8 cellular contexts compared by ENCODE assay signal in genomic region chr14:49687942-49688700, GRCh38. TPM values are rescaled to one million over a fixed set of nuclear protein-coding genes. Genes with fewer than 3 reads are reported as not detected.
DNase-seq lines count a peak whose midpoint lies in the region; ATAC-seq and TF ChIP-seq lines count a peak whose summit lies in the region.

Gene POLE2, minus strand, starts transcription at chr14:49688214. Its CDS starts 11 bp downstream, at chr14:49688203.

- no peaks in the 10 kb centered on the region for H3K36me3 ChIP-seq in CD8-positive, alpha-beta T cell (ENCODE audit: insufficient read depth, low read length)

- in situ Hi-C loops in endometrial microvascular endothelial cells (cut with HindIII; ENCODE audit: inconsistent ontology term, low pct_unique_long_range_greater_than_20kb, low sequenced_read_pairs): no loop called here

- peaks cover 12% of the 10 kb centered on the region for H3K4me1 ChIP-seq in CD8-positive, alpha-beta T cell (ENCODE audit: insufficient read depth, low read length)

- H3K27me3 ChIP-seq in CD8-positive, alpha-beta T cell (ENCODE audit: insufficient read depth, low read length): no peaks in the 10 kb centered on the region

- peak; percentile 77 for ATAC-seq in CD8-positive, alpha-beta T cell
- peak; percentile 90 for ATAC-seq in GM19397 (IDR thresholded peaks at IDR 0.05; ENCODE audit: unreplicated experiment)
- peak; percentile 71 for ATAC-seq in HG03565 (IDR thresholded peaks at IDR 0.05; ENCODE audit: unreplicated experiment)
- peak; percentile 88 for ATAC-seq in activated CD8-positive, alpha-beta memory T cell treated with anti-CD3 and anti-CD28 coated beads, Interleukin-2, amount 10 ng/mL, durations not matched to agents 7 days and 5 days

- H3K4me3 Mint-ChIP-seq in CD8-positive, alpha-beta T cell: peak within 1 kb of the TSS; percentile 84
- peak within 1 kb of the TSS; percentile 87 for H3K4me3 Mint-ChIP-seq in activated CD8-positive, alpha-beta memory T cell treated with anti-CD3 and anti-CD28 coated beads, Interleukin-2, amount 10 ng/mL, durations not matched to agents 7 days and 5 days
- peak within 1 kb of the TSS; percentile 81 for H3K4me3 Mint-ChIP-seq in mesothelial cell of epicardium

- intact Hi-C loops in CD8-positive, alpha-beta T cell (cut with DNase I, micrococcal nuclease): loop anchor here (1.0 to 5.0 kb wide), 5 partner anchors 54 to 164 kb away; partner anchors contain the start of genes KLHDC2 (in 2 of the 2) and NEMF (in 1 of the 2)

- TF ChIP-seq CTCF in CD8-positive, alpha-beta T cell (IDR thresholded peaks at IDR 0.05): no peak
- TF ChIP-seq CTCF in mesothelial cell of epicardium (IDR thresholded peaks at IDR 0.05; ENCODE audit: unreplicated experiment): no peak

- H3K36me3 Mint-ChIP-seq in CD8-positive, alpha-beta T cell: peaks cover 3% of the 10 kb centered on the region
- H3K36me3 Mint-ChIP-seq in activated CD8-positive, alpha-beta memory T cell treated with anti-CD3 and anti-CD28 coated beads, Interleukin-2, amount 10 ng/mL, durations not matched to agents 7 days and 5 days: peaks cover 18% of the 10 kb centered on the region
- H3K36me3 Mint-ChIP-seq in mesothelial cell of epicardium: no peaks in the 10 kb centered on the region

- peak; percentile 42 to 83 (median 66) for DNase-seq in CD8-positive, alpha-beta T cell
- DNase-seq in NOMO-1 (lab: John Stamatoyannopoulos, UW; ENCODE audit: unreplicated experiment in 2 of 2): peak; percentile 49 to 75
- DNase-seq in activated CD8-positive, alpha-beta memory T cell treated with anti-CD3 and anti-CD28 coated beads, Interleukin-2, amount 10 ng/mL, durations not matched to agents 7 days and 5 days: peak; percentile 86
- peak; percentile 47 to 83 for DNase-seq in mesothelial cell of epicardium (ENCODE audit: low spot score in 2 of 2, unreplicated experiment in 2 of 2)
- peak; percentile 44 to 58 for DNase-seq in stimulated activated CD8-positive, alpha-beta memory T cell treated with anti-CD3 and anti-CD28 coated beads, Interleukin-15, amount 100 ng/mL, for 4 hours (ENCODE audit: low read depth in 2 of 2)

- no peaks in the 10 kb centered on the region for H3K9me3 ChIP-seq in CD8-positive, alpha-beta T cell (ENCODE audit: low read length)

- CTCF ChIA-PET in CD8-positive, alpha-beta T cell (lab: Charles Lee): interaction anchor here (1.2 to 1.8 kb wide), 4 partner anchors 54 to 101 kb away, joined by 3 to 6 read pairs (median 3); partner anchors contain the start of gene DNAAF2
- CTCF ChIA-PET in activated CD8-positive, alpha-beta memory T cell treated with anti-CD3 and anti-CD28 coated beads, Interleukin-2, amount 10 ng/mL, durations not matched to agents 7 days and 5 days (lab: Charles Lee): interaction anchor here (0.6 to 4.4 kb wide), 7 partner anchors 11 to 164 kb away, joined by 3 to 35 read pairs (median 3); partner anchors contain the start of genes DNAAF2, KLHDC2 and NEMF

- peaks cover 17% of the 10 kb centered on the region for H3K4me1 Mint-ChIP-seq in CD8-positive, alpha-beta T cell (ENCODE audit: low read depth)
- H3K4me1 Mint-ChIP-seq in activated CD8-positive, alpha-beta memory T cell treated with anti-CD3 and anti-CD28 coated beads, Interleukin-2, amount 10 ng/mL, durations not matched to agents 7 days and 5 days: peaks cover 42% of the 10 kb centered on the region
- peaks cover 23% of the 10 kb centered on the region for H3K4me1 Mint-ChIP-seq in mesothelial cell of epicardium

- POLR2A ChIA-PET in CD8-positive, alpha-beta T cell (lab: Charles Lee): interaction anchor here (0.5 to 1.7 kb wide), 6 partner anchors 54 to 639 kb away, joined by 3 to 18 read pairs (median 4); partner anchors contain the start of genes DNAAF2, KLHDC2, LRR1 and MGAT2

- peak within 1 kb of the TSS; percentile 57 for H3K4me3 ChIP-seq in CD8-positive, alpha-beta T cell (ENCODE audit: low read depth, low read length)

- H3K27ac ChIP-seq in CD8-positive, alpha-beta T cell (ENCODE audit: low read depth, low read length): peak within 1 kb of the TSS; percentile 30

- H3K9me3 Mint-ChIP-seq in CD8-positive, alpha-beta T cell: no peaks in the 10 kb centered on the region
- H3K9me3 Mint-ChIP-seq in activated CD8-positive, alpha-beta memory T cell treated with anti-CD3 and anti-CD28 coated beads, Interleukin-2, amount 10 ng/mL, durations not matched to agents 7 days and 5 days (ENCODE audit: low read depth): no peaks in the 10 kb centered on the region
- H3K9me3 Mint-ChIP-seq in mesothelial cell of epicardium: no peaks in the 10 kb centered on the region

- no peaks in the 10 kb centered on the region for H3K27me3 Mint-ChIP-seq in CD8-positive, alpha-beta T cell (ENCODE audit: low read depth)
- H3K27me3 Mint-ChIP-seq in activated CD8-positive, alpha-beta memory T cell treated with anti-CD3 and anti-CD28 coated beads, Interleukin-2, amount 10 ng/mL, durations not matched to agents 7 days and 5 days: no peaks in the 10 kb centered on the region
- no peaks in the 10 kb centered on the region for H3K27me3 Mint-ChIP-seq in mesothelial cell of epicardium (ENCODE audit: low read depth)

- H3K27ac Mint-ChIP-seq in CD8-positive, alpha-beta T cell: peak within 1 kb of the TSS; percentile 87
- H3K27ac Mint-ChIP-seq in activated CD8-positive, alpha-beta memory T cell treated with anti-CD3 and anti-CD28 coated beads, Interleukin-2, amount 10 ng/mL, durations not matched to agents 7 days and 5 days: peak within 1 kb of the TSS; percentile 91
- H3K27ac Mint-ChIP-seq in mesothelial cell of epicardium: peak within 1 kb of the TSS; percentile 93

RNA-seq across cellular contexts. Expression of gene POLE2, which starts in this region (rescaled TPM):
- total RNA-seq in CD8-positive, alpha-beta T cell: under 1 TPM; 0.33 to 0.79 TPM
- total RNA-seq in activated CD8-positive, alpha-beta memory T cell treated with anti-CD3 and anti-CD28 coated beads, Interleukin-2, amount 10 ng/mL, durations not matched to agents 7 days and 5 days: 10 to 100 TPM; 39.9 to 40.2 TPM
- total RNA-seq in endometrial microvascular endothelial cells (ENCODE audit: inconsistent ontology term) (20.7 TPM), mesothelial cell of epicardium (8.3 to 9.3 TPM (median 8.5 TPM) in 3 replicates)

Comparison
In these comparisons a context has a peak if more than half of its experiments do, and no peak if none do; other contexts are left out.
1. Peak in every context shown above with its lines: DNase-seq, ATAC-seq, H3K4me3 ChIP-seq and H3K27ac ChIP-seq.
2. Peak in DNase-seq, ATAC-seq, H3K4me3 ChIP-seq and H3K27ac ChIP-seq in CD8-positive, alpha-beta T cell; RNA of the gene not detected or under 1 TPM.